In genomic region chr19:12052057-12052570, GRCh38 we compare ENCODE assay signal across 8 cellular contexts. TPM values are rescaled to one million over a fixed set of nuclear protein-coding genes. Genes with fewer than 3 reads are reported as not detected.
DNase-seq lines count a peak whose midpoint lies in the region; ATAC-seq and TF ChIP-seq lines count a peak whose summit lies in the region.

No MANE protein-coding gene starts in this region.

- no peaks in the 10 kb centered on the region for H3K9me3 ChIP-seq in stomach

- H3K36me3 Mint-ChIP-seq in activated B cell treated with CpG ODN at 0.5 μM for 24 hours (ENCODE audit: low read depth): no peaks in the 10 kb centered on the region
- peaks cover 0 to 4% (median 0%) of the 10 kb centered on the region in 3 donors for H3K36me3 Mint-ChIP-seq in immature natural killer cell

- H3K4me3 Mint-ChIP-seq in activated B cell treated with CpG ODN at 0.5 μM for 24 hours (peak overlapping the region; percentile 86), immature natural killer cell (peak overlapping the region; percentile 51 to 82 (median 81))

- DNase-seq in COLO668 (lab: John Stamatoyannopoulos, UW; ENCODE audit: unreplicated experiment): peak; percentile 17
- no peak for DNase-seq in activated B cell treated with CpG ODN at 0.5 μM for 24 hours
- DNase-seq in immature natural killer cell: no peak
- no peak for DNase-seq in stomach
- DNase-seq in SKM-1 treated with dmso at 0.1 percent for 144 hours (lab: John Stamatoyannopoulos, UW; ENCODE audit: unreplicated experiment): no peak
- DNase-seq in NCI-H2171 treated with DMSO at 0.1 percent for 48 hours (lab: John Stamatoyannopoulos, UW): no peak
- no peak for DNase-seq in HK-2 (ENCODE audit: unreplicated experiment)

- TF ChIP-seq POLR2A in stomach (IDR thresholded peaks at IDR 0.05): no peak

- H3K27ac Mint-ChIP-seq in activated B cell treated with CpG ODN at 0.5 μM for 24 hours (peak overlapping the region; percentile 13), immature natural killer cell (peak overlapping the region in 1 of 6 donors; percentile 32)

- H3K4me3 ChIP-seq in stomach: peak overlapping the region; percentile 67 to 72 (median 68)

- no peak for TF ChIP-seq CTCF in activated B cell treated with CpG ODN at 0.5 μM for 24 hours (IDR thresholded peaks at IDR 0.05)
- TF ChIP-seq CTCF in stomach (IDR thresholded peaks at IDR 0.05): no peak

- H3K4me1 ChIP-seq in stomach: peaks cover 8 to 18% (median 13%) of the 10 kb centered on the region in 4 donors

- H3K27ac ChIP-seq in stomach: peak overlapping the region; percentile 62 to 82 (median 80)

- H3K9me3 Mint-ChIP-seq in activated B cell treated with CpG ODN at 0.5 μM for 24 hours (no peaks in the 10 kb centered on the region), immature natural killer cell (no peaks in the 10 kb centered on the region)

- H3K27me3 Mint-ChIP-seq in activated B cell treated with CpG ODN at 0.5 μM for 24 hours: peaks cover 4% of the 10 kb centered on the region
- peaks cover 2 to 7% (median 3%) of the 10 kb centered on the region in 3 donors for H3K27me3 Mint-ChIP-seq in immature natural killer cell (ENCODE audit: low read depth in 3 of 3)

- peaks cover 0 to 3% (median 0%) of the 10 kb centered on the region in 3 donors for H3K27me3 ChIP-seq in stomach

- H3K4me1 Mint-ChIP-seq in activated B cell treated with CpG ODN at 0.5 μM for 24 hours (peaks cover 12% of the 10 kb centered on the region), immature natural killer cell (peaks cover 14 to 20% of the 10 kb centered on the region in 2 donors)

- intact Hi-C loops in activated B cell treated with CpG ODN at 0.5 μM for 24 hours (cut with micrococcal nuclease) (loop anchor here (1.0 to 2.0 kb wide), 2 partner anchors 63 to 88 kb away; no protein-coding TSS in a partner anchor), stomach (cut with DNase I; ENCODE audit: low total_unique reads) (no loop called here)

- no peaks in the 10 kb centered on the region for H3K36me3 ChIP-seq in stomach

- POLR2A ChIA-PET in activated B cell treated with CpG ODN at 0.5 μM for 24 hours (lab: Charles Lee): interaction anchor here (0.6 to 2.0 kb wide), 9 partner anchors 10 to 128 kb away, joined by 3 to 9 read pairs (median 4); partner anchors contain the start of genes ZNF20, ZNF700, ZNF763 and ZNF844

- ATAC-seq in HG02759 (IDR thresholded peaks at IDR 0.05; ENCODE audit: unreplicated experiment) (peak; percentile 15), activated B cell treated with CpG ODN at 0.5 μM for 24 hours (ENCODE audit: low read depth) (peak; percentile 12)

- CTCF ChIA-PET in activated B cell treated with CpG ODN at 0.5 μM for 24 hours (lab: Charles Lee): interaction anchor here (0.9 to 3.0 kb wide), 5 partner anchors 16 to 254 kb away, joined by 3 to 17 read pairs (median 5); partner anchors contain the start of genes ZNF491 and ZNF763

- no peak for TF ChIP-seq EP300 in stomach (IDR thresholded peaks at IDR 0.05)

- 0 to 2% (median 1%) methylated on average over 19 to 21 of the region's 21 CpGs for WGBS in stomach, 5 donors

RNA-seq across cellular contexts. Expression of gene ZNF878, which starts 0.6 kb away (rescaled TPM):
- total RNA-seq in activated B cell treated with CpG ODN at 0.5 μM for 24 hours: 1.2 and 1.6 TPM in 2 replicates
- not detected for polyA plus RNA-seq in immature natural killer cell
- total RNA-seq in stomach: 1 to 10 TPM in 1 of 5 donors, under 1 TPM in 1, not detected in 3; 0.55 to 4.9 TPM
- polyA plus RNA-seq in stomach: under 1 TPM in 2 of 3 donors, not detected in 1; 0.18 to 0.31 TPM

RNA-seq across cellular contexts. Expression of gene ZNF844, which starts 12.4 kb away (rescaled TPM):
- total RNA-seq in activated B cell treated with CpG ODN at 0.5 μM for 24 hours: 24.8 and 27.7 TPM in 2 replicates
- 1 to 10 TPM in 2 of 3 donors, under 1 TPM in 1; 0.13 to 2.8 (median 2.6) TPM for polyA plus RNA-seq in immature natural killer cell
- 10 to 100 TPM in 3 of 5 donors, 1 to 10 TPM in 2; 1.2 to 16.1 (median 11.2) TPM for total RNA-seq in stomach
- polyA plus RNA-seq in stomach: 1 to 10 TPM; 2.1 to 2.5 (median 2.3) TPM

RNA-seq across cellular contexts. Expression of gene ZNF433, which starts 16.6 kb away (rescaled TPM):
- total RNA-seq in activated B cell treated with CpG ODN at 0.5 μM for 24 hours (6.9 and 8.6 TPM in 2 replicates), stomach (10 to 100 TPM in 2 of 5 donors, 1 to 10 TPM in 2, not detected in 1; 1.2 to 19.0 (median 9.2) TPM)
- polyA plus RNA-seq in immature natural killer cell (1 to 10 TPM; 4.5 to 6.5 (median 5.4) TPM), stomach (1 to 10 TPM; 3.2 to 7.7 (median 3.7) TPM)
